Comparison of ENCODE assay signal across 8 cellular contexts in the genomic region with DNA sequence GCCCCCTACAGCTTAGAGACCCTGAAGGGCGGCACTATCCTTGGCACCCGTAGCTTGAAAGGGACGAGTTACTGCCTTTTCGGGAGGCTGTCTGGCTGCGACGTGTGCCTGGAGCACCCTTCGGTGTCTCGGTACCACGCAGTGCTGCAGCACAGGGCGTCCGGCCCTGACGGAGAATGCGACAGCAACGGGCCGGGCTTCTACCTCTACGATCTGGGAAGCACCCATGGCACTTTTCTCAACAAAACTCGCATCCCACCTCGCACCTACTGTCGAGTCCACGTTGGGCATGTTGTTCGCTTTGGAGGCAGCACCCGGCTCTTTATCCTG. TPM values are rescaled to one million over a fixed set of nuclear protein-coding genes. Genes with fewer than 3 reads are reported as not detected.
DNase-seq lines count a peak whose midpoint lies in the region; ATAC-seq and TF ChIP-seq lines count a peak whose summit lies in the region.

No MANE protein-coding gene starts in this region.

- H3K27me3 ChIP-seq in cardiac muscle cell = no peaks in the 10 kb centered on the region
- H3K27me3 ChIP-seq in endodermal cell (ENCODE audit: control insufficient read depth, insufficient read depth, low read length, poor library complexity, severe bottlenecking) = no peaks in the 10 kb centered on the region
- H3K27me3 ChIP-seq in neural progenitor cell = no peaks in the 10 kb centered on the region

- H3K36me3 Mint-ChIP-seq in endodermal cell (ENCODE audit: low read depth) (peaks cover 48% of the 10 kb centered on the region), neural progenitor cell (peaks cover 15% of the 10 kb centered on the region)

- DNase-seq in cardiac muscle cell (ENCODE audit: low read depth in 1 of 2, low spot score in 1 of 2) (no peak), left ventricle myocardium superior (no peak), OCI-M1 (lab: John Stamatoyannopoulos, UW) (peak; percentile 38), endodermal cell (no peak), neural progenitor cell (ENCODE audit: low spot score) (no peak), G401 (ENCODE audit: low spot score) (no peak), GF-D8 (lab: John Stamatoyannopoulos, UW) (no peak)

- peak overlapping the region; percentile 100 for H2AFZ ChIP-seq in neural progenitor cell (replicated peaks)

- H3K27ac ChIP-seq in cardiac muscle cell (peak overlapping the region; percentile 97), endodermal cell (ENCODE audit: low read depth, low read length) (no peak overlapping the region), neural progenitor cell (no peak overlapping the region)

- H3K9ac ChIP-seq in endodermal cell (ENCODE audit: extremely low read depth, low read length, poor library complexity, severe bottlenecking) = peak overlapping the region; percentile 58
- peak overlapping the region; percentile 85 for H3K9ac ChIP-seq in neural progenitor cell

- H3K4me3 ChIP-seq in cardiac muscle cell (peak overlapping the region; percentile 87), endodermal cell (ENCODE audit: low read length) (peak overlapping the region; percentile 87), neural progenitor cell (peak overlapping the region; percentile 87)

- H3K27me3 Mint-ChIP-seq in endodermal cell (ENCODE audit: insufficient read depth) (no peaks in the 10 kb centered on the region), neural progenitor cell (ENCODE audit: insufficient read depth, low read depth) (peaks cover 2% of the 10 kb centered on the region)

- 7 to 8% methylated on average over 10 to 22 of the region's 22 CpGs for WGBS in endodermal cell (ENCODE audit: insufficient coverage in 1 of 2, insufficient read length in 1 of 2), 2 experiments

- H3K4me1 Mint-ChIP-seq in endodermal cell (peaks cover 15% of the 10 kb centered on the region), neural progenitor cell (peaks cover 18% of the 10 kb centered on the region)

- no peaks in the 10 kb centered on the region for H3F3A ChIP-seq in neural progenitor cell (ENCODE audit: low read depth)

- peaks cover 37% of the 10 kb centered on the region for H3K79me2 ChIP-seq in neural progenitor cell (ENCODE audit: low read depth)

- peaks cover 36% of the 10 kb centered on the region for H3K36me3 ChIP-seq in cardiac muscle cell
- H3K36me3 ChIP-seq in endodermal cell (ENCODE audit: control insufficient read depth, insufficient read depth, low read length) = peaks cover 46% of the 10 kb centered on the region
- peaks cover 10% of the 10 kb centered on the region for H3K36me3 ChIP-seq in neural progenitor cell

- in situ Hi-C loops in G401 (cut with HindIII; ENCODE audit: low sequenced_read_pairs) = no loop called here

- peaks cover 19% of the 10 kb centered on the region for H3K4me1 ChIP-seq in cardiac muscle cell (ENCODE audit: low read depth)
- H3K4me1 ChIP-seq in endodermal cell (ENCODE audit: control insufficient read depth, insufficient read depth, low read length) = no peaks in the 10 kb centered on the region
- H3K4me1 ChIP-seq in neural progenitor cell = peaks cover 11% of the 10 kb centered on the region

- H4K20me1 ChIP-seq in neural progenitor cell (ENCODE audit: low read depth) = no peaks in the 10 kb centered on the region

- H3K4me3 Mint-ChIP-seq in endodermal cell = peak overlapping the region; percentile 98
- H3K4me3 Mint-ChIP-seq in neural progenitor cell = peak overlapping the region; percentile 100

- H3K9me3 Mint-ChIP-seq in endodermal cell = no peaks in the 10 kb centered on the region
- H3K9me3 Mint-ChIP-seq in neural progenitor cell = no peaks in the 10 kb centered on the region

- intact Hi-C loops in left ventricle myocardium superior (cut with micrococcal nuclease) = no loop called here

- TF ChIP-seq CTCF in cardiac muscle cell (IDR thresholded peaks at IDR 0.05; ENCODE audit: low read depth, low read length) = no peak
- TF ChIP-seq CTCF in endodermal cell (conservative IDR thresholded peaks at IDR 0.05) = no peak
- no peak for TF ChIP-seq CTCF in neural progenitor cell (IDR thresholded peaks at IDR 0.05)

- H3K27ac Mint-ChIP-seq in endodermal cell (peak overlapping the region; percentile 100), neural progenitor cell (peak overlapping the region; percentile 51)

- H3K9me3 ChIP-seq in cardiac muscle cell (ENCODE audit: low read depth) (no peaks in the 10 kb centered on the region), endodermal cell (ENCODE audit: control insufficient read depth, low read length) (no peaks in the 10 kb centered on the region), neural progenitor cell (ENCODE audit: low read depth) (no peaks in the 10 kb centered on the region)

- ATAC-seq in left ventricle myocardium superior = no peak
- no peak for ATAC-seq in HG02970 (IDR thresholded peaks at IDR 0.05; ENCODE audit: low FRiP score, unreplicated experiment)

- H3K4me2 ChIP-seq in neural progenitor cell = peak overlapping the region; percentile 85

RNA-seq across cellular contexts. Expression of gene SLC4A1AP, which starts 0.5 kb away (rescaled TPM):
- 30.2 and 34.8 TPM in 2 replicates for total RNA-seq in cardiac muscle cell
- 35.9 and 40.3 TPM in 2 replicates for polyA plus RNA-seq in cardiac muscle cell
- 19.2 TPM for total RNA-seq in left ventricle myocardium superior
- 10 to 100 TPM; 24.7 to 24.9 TPM for total RNA-seq in endodermal cell
- polyA plus RNA-seq in endodermal cell (2013, experiment 1 of 2) = 23.7 TPM
- 26.1 TPM for polyA plus RNA-seq in endodermal cell (2013, experiment 2 of 2)
- total RNA-seq in neural progenitor cell (ENCODE audit: low replicate concordance) = 24.9 and 32.2 TPM in 2 replicates
- total RNA-seq in G401 (2014; rRNA removed; shearing (Covaris generic)) = 36.1 and 41.5 TPM in 2 replicates

RNA-seq across cellular contexts. Expression of gene SUPT7L, which starts 0.8 kb away (rescaled TPM):
- total RNA-seq in cardiac muscle cell (37.8 and 38.0 TPM in 2 replicates), left ventricle myocardium superior (28.1 TPM), endodermal cell (10 to 100 TPM; 43.3 to 43.9 TPM), neural progenitor cell (ENCODE audit: low replicate concordance) (35.7 and 43.5 TPM in 2 replicates)
- polyA plus RNA-seq in cardiac muscle cell = 34.3 and 38.3 TPM in 2 replicates
- 40.9 TPM for polyA plus RNA-seq in endodermal cell (2013, experiment 1 of 2)
- polyA plus RNA-seq in endodermal cell (2013, experiment 2 of 2) = 36.3 TPM
- total RNA-seq in G401 (2014; rRNA removed; shearing (Covaris generic)) = 19.0 and 29.8 TPM in 2 replicates

RNA-seq across cellular contexts. Expression of gene GPN1, which starts 35.4 kb away (rescaled TPM):
- total RNA-seq in cardiac muscle cell (24.1 and 30.0 TPM in 2 replicates), left ventricle myocardium superior (20.1 TPM), endodermal cell (10 to 100 TPM; 49.6 to 51.5 TPM), neural progenitor cell (ENCODE audit: low replicate concordance) (54.9 and 59.2 TPM in 2 replicates)
- polyA plus RNA-seq in cardiac muscle cell = 51.6 and 52.5 TPM in 2 replicates
- polyA plus RNA-seq in endodermal cell (2013, experiment 1 of 2) = 57.9 TPM
- 56.3 TPM for polyA plus RNA-seq in endodermal cell (2013, experiment 2 of 2)
- 45.7 and 63.6 TPM in 2 replicates for total RNA-seq in G401 (2014; rRNA removed; shearing (Covaris generic))

RNA-seq across cellular contexts. Expression of gene CCDC121, which starts 35.4 kb away (rescaled TPM):
- total RNA-seq in cardiac muscle cell (4.2 and 6.1 TPM in 2 replicates), left ventricle myocardium superior (6.5 TPM), endodermal cell (1 to 10 TPM; 4.6 to 5.3 TPM), neural progenitor cell (ENCODE audit: low replicate concordance) (5.1 and 9.2 TPM in 2 replicates)
- polyA plus RNA-seq in cardiac muscle cell = 5.1 and 6.1 TPM in 2 replicates
- 6.3 TPM for polyA plus RNA-seq in endodermal cell (2013, experiment 1 of 2)
- 5.4 TPM for polyA plus RNA-seq in endodermal cell (2013, experiment 2 of 2)
- 2.9 and 4.2 TPM in 2 replicates for total RNA-seq in G401 (2014; rRNA removed; shearing (Covaris generic))
